ENCODE assay signal across 2 cellular contexts in the genomic region with DNA sequence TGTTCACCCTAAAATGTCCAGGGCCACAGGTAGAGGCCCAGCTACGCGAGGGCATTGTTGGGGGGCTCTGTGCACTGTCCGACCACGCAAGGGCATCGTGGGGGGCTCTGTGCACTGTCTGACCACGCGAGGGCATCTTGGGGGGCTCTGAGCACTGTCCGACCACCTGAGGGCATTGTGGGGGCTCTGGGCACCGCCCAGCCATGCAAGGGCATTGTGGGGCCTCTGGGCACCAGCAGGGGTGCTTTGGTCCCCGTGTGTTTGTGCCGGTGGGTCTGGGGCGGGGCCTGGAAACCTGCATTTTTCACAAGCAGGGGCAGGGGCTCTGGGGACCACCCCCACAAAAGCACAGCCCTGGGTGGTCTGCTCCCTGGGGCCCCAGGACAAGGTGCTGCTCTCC.
TF ChIP-seq lines count a peak whose summit lies in the region.

No MANE protein-coding gene starts in this region.

TF ChIP-seq in liver, 16 proteins besides CTCF, POLR2A, EP300 and RAD21:
- TF ChIP-seq, protein P1, sequence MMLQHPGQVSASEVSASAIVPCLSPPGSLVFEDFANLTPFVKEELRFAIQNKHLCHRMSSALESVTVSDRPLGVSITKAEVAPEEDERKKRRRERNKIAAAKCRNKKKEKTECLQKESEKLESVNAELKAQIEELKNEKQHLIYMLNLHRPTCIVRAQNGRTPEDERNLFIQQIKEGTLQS (IDR thresholded peaks at IDR 0.05): no peak

TF ChIP-seq in HepG2, 621 proteins besides CTCF, POLR2A, EP300 and RAD21:
- no peak for TF ChIP-seq RORA (CRISPR knock-in tag; IDR thresholded peaks at IDR 0.05)
- no peak for TF ChIP-seq FOXO1 (CRISPR knock-in tag; IDR thresholded peaks at IDR 0.05)
